Comparison of ENCODE assay signal across 11 cellular contexts in the genomic region with DNA sequence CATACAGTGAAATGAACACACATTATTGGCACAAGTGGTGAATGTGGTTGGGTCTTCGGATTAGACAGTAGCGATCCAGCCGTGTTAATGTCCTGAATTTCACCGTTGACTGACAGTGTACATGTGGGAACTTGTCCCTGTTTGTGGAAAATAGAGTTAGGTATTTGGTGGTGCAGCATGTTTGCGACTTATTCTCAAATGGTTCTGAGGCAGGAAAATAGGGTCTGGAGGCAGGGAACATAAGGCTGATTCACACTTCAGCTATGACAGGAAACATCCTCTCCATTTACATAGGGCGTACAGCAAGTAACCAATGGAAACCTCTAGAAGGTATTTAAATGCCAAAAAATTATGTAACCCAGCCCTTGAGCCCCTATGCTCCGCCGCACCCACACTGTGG. TPM values are rescaled to one million over a fixed set of nuclear protein-coding genes. Genes with fewer than 3 reads are reported as not detected.
A peak's percentile ranks its signal among the peaks of the same experiment; 100 is the strongest.
DNase-seq lines count a peak whose midpoint lies in the region; ATAC-seq and TF ChIP-seq lines count a peak whose summit lies in the region.
"Had no signal": no experiment of that assay in that cellular context is flagged by ENCODE, and none has a peak within 500 bp of the region (broad histone marks: within the 10 kb centered on the region; RNA-seq: fewer than 3 reads in every experiment).

No MANE protein-coding gene starts in this region.

- no peaks in the 10 kb centered on the region for H3K9me3 ChIP-seq in breast epithelium
- no peaks in the 10 kb centered on the region for H3K9me3 ChIP-seq in vagina

- H3K4me3 Mint-ChIP-seq in MCF 10A (ENCODE audit: unreplicated experiment) = peak overlapping the region; percentile 24
- H3K4me3 Mint-ChIP-seq in activated T-helper 17 cell treated with anti-CD3 and anti-CD28 coated beads, Interleukin-2, amount 50 U/mL, for 72 hours = peak overlapping the region; percentile 70

- POLR2A ChIA-PET in MCF 10A (lab: Yijun Ruan, JAX) = interaction anchor here (0.9 to 3.2 kb wide), 7 partner anchors 10 to 102 kb away, joined by 3 to 18 read pairs (median 6); a partner anchor contains a TSS

- H3K4me1 Mint-ChIP-seq in MCF 10A (ENCODE audit: insufficient read depth, unreplicated experiment) = peaks cover 12% of the 10 kb centered on the region
- H3K4me1 Mint-ChIP-seq in activated T-helper 17 cell treated with anti-CD3 and anti-CD28 coated beads, Interleukin-2, amount 50 U/mL, for 72 hours = peaks cover 5% of the 10 kb centered on the region

- intact Hi-C loops in MCF 10A (cut with micrococcal nuclease) = no loop called here
- intact Hi-C loops in breast epithelium (cut with DNase I; ENCODE audit: low total_unique reads) = no loop called here
- intact Hi-C loops in vagina (cut with DNase I) = no loop called here

- H3K36me3 ChIP-seq in breast epithelium (no peaks in the 10 kb centered on the region), vagina (no peaks in the 10 kb centered on the region)

- no peaks in the 10 kb centered on the region for H3K27me3 Mint-ChIP-seq in MCF 10A (ENCODE audit: insufficient read depth, unreplicated experiment)
- H3K27me3 Mint-ChIP-seq in activated T-helper 17 cell treated with anti-CD3 and anti-CD28 coated beads, Interleukin-2, amount 50 U/mL, for 72 hours = no peaks in the 10 kb centered on the region

- H3K4me3 ChIP-seq in breast epithelium (no peak overlapping the region), vagina (no peak overlapping the region)

- no TSS peak for BruUV-seq in MCF 10A (replicated peaks; lab: Mats Ljungman, UMichigan)

- no peak for ATAC-seq in activated T-helper 17 cell treated with anti-CD3 and anti-CD28 coated beads, Interleukin-2, amount 50 U/mL, for 72 hours (replicated peaks)
- ATAC-seq: SK-N-SH treated with all-trans-retinoic acid at 6 μM for 48 hours had no signal

- H3K36me3 Mint-ChIP-seq in MCF 10A (ENCODE audit: insufficient read depth, unreplicated experiment) = no peaks in the 10 kb centered on the region
- H3K36me3 Mint-ChIP-seq in activated T-helper 17 cell treated with anti-CD3 and anti-CD28 coated beads, Interleukin-2, amount 50 U/mL, for 72 hours (ENCODE audit: low read depth) = no peaks in the 10 kb centered on the region

- H3K4me1 ChIP-seq in breast epithelium = no peaks in the 10 kb centered on the region
- peaks cover 8% of the 10 kb centered on the region for H3K4me1 ChIP-seq in vagina

- H3K27ac ChIP-seq in breast epithelium (peak overlapping the region in 1 of 2 donors; percentile 80), vagina (peak overlapping the region; percentile 62)
- H3K27ac ChIP-seq: HL-60 had no signal

- peak overlapping the region; percentile 72 for H3K27ac Mint-ChIP-seq in MCF 10A (ENCODE audit: low read depth, unreplicated experiment)
- peak overlapping the region; percentile 71 for H3K27ac Mint-ChIP-seq in activated T-helper 17 cell treated with anti-CD3 and anti-CD28 coated beads, Interleukin-2, amount 50 U/mL, for 72 hours
- H3K27ac Mint-ChIP-seq: H9 had no signal

- H3K27me3 ChIP-seq in breast epithelium (no peaks in the 10 kb centered on the region), vagina (no peaks in the 10 kb centered on the region)

- no peaks in the 10 kb centered on the region for H3K9me3 Mint-ChIP-seq in MCF 10A (ENCODE audit: unreplicated experiment)
- H3K9me3 Mint-ChIP-seq in activated T-helper 17 cell treated with anti-CD3 and anti-CD28 coated beads, Interleukin-2, amount 50 U/mL, for 72 hours = no peaks in the 10 kb centered on the region

- TF ChIP-seq CTCF in MCF 10A (IDR thresholded peaks at IDR 0.05; ENCODE audit: unreplicated experiment) (no peak), breast epithelium (IDR thresholded peaks at IDR 0.05) (no peak), vagina (IDR thresholded peaks at IDR 0.05) (no peak)

- CTCF ChIA-PET in MCF 10A (lab: Yijun Ruan, JAX) = interaction anchor here (0.6 to 1.9 kb wide), 3 partner anchors 18 to 106 kb away, joined by 3 to 7 read pairs (median 3); no protein-coding TSS in a partner anchor

- peak; percentile 87 for DNase-seq in MCF 10A (ENCODE audit: unreplicated experiment)
- DNase-seq in breast epithelium (ENCODE audit: low spot score in 2 of 2) = no peak
- DNase-seq in glomerular visceral epithelial cell (ENCODE audit: extremely low spot score) = peak; percentile 16
- DNase-seq in vagina (ENCODE audit: extremely low spot score in 2 of 2) = no peak
- no peak for DNase-seq in H4 (ENCODE audit: low spot score)
- no peak for DNase-seq in ecto neural progenitor cell (ENCODE audit: low spot score)
- DNase-seq in amniotic stem cell (lab: John Stamatoyannopoulos, UW) = no peak

- TF ChIP-seq POLR2A in breast epithelium (IDR thresholded peaks at IDR 0.05) (no peak), vagina (IDR thresholded peaks at IDR 0.05) (no peak)

RNA-seq across cellular contexts. Expression of a gene that starts 4.2 kb away (rescaled TPM):
- total RNA-seq in MCF 10A (2022) (2.5 and 2.6 TPM in 2 replicates), breast epithelium (10 to 100 TPM in 1 of 3 donors, 1 to 10 TPM in 1, not detected in 1; 5.9 to 23.6 TPM), vagina (760 TPM)
- total RNA-seq in activated T-helper 17 cell treated with anti-CD3 and anti-CD28 coated beads, Interleukin-2, amount 50 U/mL, for 72 hours = not detected
- not detected in 2 replicates for total RNA-seq in H4 (2014; rRNA removed; shearing (Covaris generic))

RNA-seq across cellular contexts. Expression of a gene that starts 19.6 kb away (rescaled TPM):
- total RNA-seq in MCF 10A (2022) (0.61 TPM in 1 of 2 replicates, not detected in the other), breast epithelium (10 to 100 TPM in 1 of 3 donors, under 1 TPM in 2; 0.80 to 16.4 (median 0.88) TPM), vagina (not detected)
- total RNA-seq in activated T-helper 17 cell treated with anti-CD3 and anti-CD28 coated beads, Interleukin-2, amount 50 U/mL, for 72 hours = 1 to 10 TPM; 1.2 to 1.7 TPM
- 0.54 and 1.3 TPM in 2 replicates for total RNA-seq in H4 (2014; rRNA removed; shearing (Covaris generic))

RNA-seq across cellular contexts. Expression of a gene that starts 19.9 kb away (rescaled TPM):
- total RNA-seq in MCF 10A (2022) (1.1 TPM in 1 of 2 replicates, not detected in the other), breast epithelium (1 to 10 TPM in 1 of 3 donors, not detected in 2; 1.5 TPM), vagina (269 TPM)
- not detected for total RNA-seq in activated T-helper 17 cell treated with anti-CD3 and anti-CD28 coated beads, Interleukin-2, amount 50 U/mL, for 72 hours
- not detected in 2 replicates for total RNA-seq in H4 (2014; rRNA removed; shearing (Covaris generic))
- total RNA-seq: H9 had no signal

RNA-seq across cellular contexts. Expression of a gene that starts 38.4 kb away (rescaled TPM):
- total RNA-seq in MCF 10A (2022) (109 and 130 TPM in 2 replicates), breast epithelium (100 to 1,000 TPM in 1 of 3 donors, 10 to 100 TPM in 2; 85.8 to 113 (median 93.8) TPM), vagina (158 TPM)
- 100 to 1,000 TPM; 162 to 183 TPM for total RNA-seq in activated T-helper 17 cell treated with anti-CD3 and anti-CD28 coated beads, Interleukin-2, amount 50 U/mL, for 72 hours
- total RNA-seq in H4 (2014; rRNA removed; shearing (Covaris generic)) = 73.8 and 108 TPM in 2 replicates

RNA-seq across cellular contexts. Expression of a gene that starts 48.9 kb away (rescaled TPM):
- total RNA-seq in MCF 10A (2022) (not detected in 2 replicates), breast epithelium (1 to 10 TPM in 2 of 3 donors, under 1 TPM in 1; 0.16 to 9.2 (median 4.1) TPM), vagina (9.6 TPM)
- 10 to 100 TPM in 1 of 2 donors, 1 to 10 TPM in 1; 3.8 to 75.3 TPM for total RNA-seq in activated T-helper 17 cell treated with anti-CD3 and anti-CD28 coated beads, Interleukin-2, amount 50 U/mL, for 72 hours
- not detected in 2 replicates for total RNA-seq in H4 (2014; rRNA removed; shearing (Covaris generic))

Comparison
In these comparisons a context has a peak if more than half of its experiments do, and no peak if none do; other contexts are left out.
1. DNase-seq: peak in MCF 10A (single experiment) and glomerular visceral epithelial cell (single experiment); none in breast epithelium (0 of 2), vagina (0 of 2), H4 (single experiment), ecto neural progenitor cell (single experiment) and amniotic stem cell (single experiment).
2. RNA of a gene that starts 4.2 kb away (total RNA-seq): 760 TPM in vagina (single experiment); 5.9 to 23.6 TPM in breast epithelium, 2.5 to 2.6 TPM in MCF 10A, not detected in activated T-helper 17 cell treated with anti-CD3 and anti-CD28 coated beads, Interleukin-2, amount 50 U/mL, for 72 hours and not detected in H4; every median in the first group is over 10 times any median in the second.
3. RNA of a gene that starts 19.9 kb away (total RNA-seq): 269 TPM in vagina (single experiment); 1.1 TPM in MCF 10A, 1.5 TPM in breast epithelium, not detected in activated T-helper 17 cell treated with anti-CD3 and anti-CD28 coated beads, Interleukin-2, amount 50 U/mL, for 72 hours and not detected in H4; every median in the first group is over 100 times any median in the second.